ENCODE assay signal across 30 cellular contexts in genomic region chr1:160985723-160986122, GRCh38. TPM values are rescaled to one million over a fixed set of nuclear protein-coding genes. Genes with fewer than 3 reads are reported as not detected.
"Had no signal": no experiment of that assay in that cellular context is flagged by ENCODE, and none has a peak within 500 bp of the region (broad histone marks: within the 10 kb centered on the region; RNA-seq: fewer than 3 reads in every experiment).

No MANE protein-coding gene starts in this region.

- DNase-seq: hypothalamus; immature natural killer cell; kidney; left colon; left lung; lower lobe of right lung; mammary epithelial cell; mesenchymal stem cell; naive thymus-derived CD8-positive, alpha-beta T cell; nucleus accumbens; pancreas; posterior cingulate gyrus; retina; right cardiac atrium; sigmoid colon; small intestine; spleen; stimulated activated CD4-positive, alpha-beta T cell treated with anti-CD3 and anti-CD28 coated beads, Interleukin-4, amount 100 ng/mL, for 24 hours; stimulated activated naive CD4-positive, alpha-beta T cell treated with Interleukin-2 at 50 U/mL for 16 hours; stimulated activated naive CD8-positive, alpha-beta T cell treated with anti-CD3 and anti-CD28 coated beads, Interleukin-15, amount 100 ng/mL, for 72 hours; substantia nigra; thyroid gland; transverse colon; upper lobe of left lung had no signal

- FAIRE-seq: islet of Langerhans, kidney, pancreas, small intestine had no signal

- H3K4me3 ChIP-seq: left lung, lower lobe of right lung, pancreas, prostate gland, sigmoid colon, spleen, thyroid gland, transverse colon, upper lobe of left lung had no signal

- H3K4me1 ChIP-seq: pancreas, prostate gland had no signal

- H3K27ac ChIP-seq: left lung, lower lobe of right lung, pancreas, prostate gland, sigmoid colon, spleen, thyroid gland, transverse colon, upper lobe of left lung had no signal

- H3K36me3 ChIP-seq: left lung, lower lobe of right lung, pancreas, prostate gland, sigmoid colon, spleen, thyroid gland, transverse colon, upper lobe of left lung had no signal

- H3K27me3 ChIP-seq: pancreas, thyroid gland had no signal

- H3K9me3 ChIP-seq: left lung, lower lobe of right lung, pancreas, prostate gland, sigmoid colon, spleen, thyroid gland, transverse colon, upper lobe of left lung had no signal

RNA-seq across cellular contexts. Expression of gene ITLN2, which starts 31.1 kb away (rescaled TPM):
- total RNA-seq: kidney; left colon; mucosa of gallbladder; naive thymus-derived CD8-positive, alpha-beta T cell; osteoblast; pancreas; sigmoid colon; spleen; temporal lobe; thyroid gland; transverse colon; urinary bladder had no signal
- polyA plus RNA-seq: immature natural killer cell; naive thymus-derived CD8-positive, alpha-beta T cell; spleen had no signal
